ENCODE assay signal across 10 cellular contexts in genomic region chr17:75263051-75263450, GRCh38. TPM values are rescaled to one million over a fixed set of nuclear protein-coding genes. Genes with fewer than 3 reads are reported as not detected.
DNase-seq lines count a peak whose midpoint lies in the region; ATAC-seq, FAIRE-seq and TF ChIP-seq lines count a peak whose summit lies in the region.
"Had no signal": no experiment of that assay in that cellular context is flagged by ENCODE, and none has a peak within 500 bp of the region (broad histone marks: within the 10 kb centered on the region; RNA-seq: fewer than 3 reads in every experiment).

No MANE protein-coding gene starts in this region.

- H3K4me3 ChIP-seq in muscle layer of duodenum (ENCODE audit: low read depth in 1 of 2, low read length in 2 of 2) (peak overlapping the region; percentile 95 to 97), tibial nerve (no peak overlapping the region)

- H3K4me1 ChIP-seq in muscle layer of duodenum (ENCODE audit: control insufficient read depth in 1 of 2, insufficient read depth in 2 of 2, low read length in 2 of 2) = peaks cover 18 to 36% of the 10 kb centered on the region in 2 donors
- H3K4me1 ChIP-seq in tibial nerve = peaks cover 0 to 49% (median 27%) of the 10 kb centered on the region in 4 donors

- DNase-seq in CD4-positive, alpha-beta T cell = no peak
- no peak for DNase-seq in HFFc6
- DNase-seq in activated T-helper 2 cell treated with anti-CD3 and anti-CD28 coated beads, Interferon-gamma antibody, Interleukin-2, Interleukin-4, amounts not matched to agents 10 μg/mL and 5 μg/mL and 100 μg/mL, durations not matched to agents 14 hours and 24 hours and 36 hours (ENCODE audit: low spot score) = no peak
- DNase-seq in H54 (ENCODE audit: insufficient read length, low spot score) = no peak
- no peak for DNase-seq in tibial nerve (ENCODE audit: low spot score in 2 of 2)
- DNase-seq: NCI-H1930 had no signal

- peaks cover 42% of the 10 kb centered on the region for H3K4me1 Mint-ChIP-seq in CD4-positive, alpha-beta T cell (ENCODE audit: low read depth)
- peaks cover 40% of the 10 kb centered on the region for H3K4me1 Mint-ChIP-seq in HFFc6 (ENCODE audit: low read depth)
- peaks cover 37% of the 10 kb centered on the region for H3K4me1 Mint-ChIP-seq in activated T-helper 2 cell treated with anti-CD3 and anti-CD28 coated beads, Interferon-gamma antibody, Interleukin-2, Interleukin-4, amounts not matched to agents 10 μg/mL and 5 μg/mL and 100 μg/mL, durations not matched to agents 14 hours and 24 hours and 36 hours (ENCODE audit: low read depth)

- intact Hi-C loops in CD4-positive, alpha-beta T cell (cut with DNase I, micrococcal nuclease) = loop anchor here in 1 of 2 experiments (5.0 to 10.0 kb wide), 2 partner anchors 391 to 492 kb away; partner anchors contain the start of gene FDXR
- intact Hi-C loops in activated T-helper 2 cell treated with anti-CD3 and anti-CD28 coated beads, Interferon-gamma antibody, Interleukin-2, Interleukin-4, amounts not matched to agents 10 μg/mL and 5 μg/mL and 100 μg/mL, durations not matched to agents 14 hours and 24 hours and 36 hours (cut with micrococcal nuclease) = loop anchor here (5.0 to 10.0 kb wide), 2 partner anchors 81 to 322 kb away; partner anchors contain the start of genes MYO15B and SUMO2

- peak overlapping the region; percentile 100 for H3K4me3 Mint-ChIP-seq in CD4-positive, alpha-beta T cell
- peak overlapping the region; percentile 100 for H3K4me3 Mint-ChIP-seq in HFFc6
- peak overlapping the region; percentile 99 for H3K4me3 Mint-ChIP-seq in activated T-helper 2 cell treated with anti-CD3 and anti-CD28 coated beads, Interferon-gamma antibody, Interleukin-2, Interleukin-4, amounts not matched to agents 10 μg/mL and 5 μg/mL and 100 μg/mL, durations not matched to agents 14 hours and 24 hours and 36 hours (ENCODE audit: low read depth)

- H3K9me3 Mint-ChIP-seq in CD4-positive, alpha-beta T cell = no peaks in the 10 kb centered on the region
- no peaks in the 10 kb centered on the region for H3K9me3 Mint-ChIP-seq in HFFc6
- H3K9me3 Mint-ChIP-seq in activated T-helper 2 cell treated with anti-CD3 and anti-CD28 coated beads, Interferon-gamma antibody, Interleukin-2, Interleukin-4, amounts not matched to agents 10 μg/mL and 5 μg/mL and 100 μg/mL, durations not matched to agents 14 hours and 24 hours and 36 hours = no peaks in the 10 kb centered on the region

- TF ChIP-seq POLR2A in H54 (IDR thresholded peaks at IDR 0.05; ENCODE audit: low read depth, low read length) = no peak
- TF ChIP-seq POLR2A in tibial nerve (IDR thresholded peaks at IDR 0.05) = no peak

- no peak overlapping the region for H3K27ac ChIP-seq in CD4-positive, alpha-beta T cell (ENCODE audit: low read depth, low read length)
- H3K27ac ChIP-seq in muscle layer of duodenum (ENCODE audit: low read length) (no peak overlapping the region), tibial nerve (no peak overlapping the region)

- H3K36me3 ChIP-seq in muscle layer of duodenum (ENCODE audit: control insufficient read depth in 1 of 2, insufficient read depth in 2 of 2, low read length in 2 of 2) (peaks cover 18 to 28% of the 10 kb centered on the region in 2 donors), tibial nerve (peaks cover 0 to 49% (median 0%) of the 10 kb centered on the region in 3 donors)

- 91% methylated on average over 5 of the region's 5 CpGs for WGBS in tibial nerve, 2 donors

- no peak for TF ChIP-seq CTCF in CD4-positive, alpha-beta T cell (IDR thresholded peaks at IDR 0.05)
- TF ChIP-seq CTCF in HFFc6 (IDR thresholded peaks at IDR 0.05) (no peak), tibial nerve (IDR thresholded peaks at IDR 0.05) (no peak)

- CTCF ChIA-PET in CD4-positive, alpha-beta T cell (lab: Charles Lee) = interaction anchor here (1.0 to 4.1 kb wide), 4 partner anchors 8 to 149 kb away, joined by 3 to 83 read pairs (median 22); partner anchors contain the start of gene MIF4GD

- H3K27ac Mint-ChIP-seq in CD4-positive, alpha-beta T cell = peak overlapping the region; percentile 100
- H3K27ac Mint-ChIP-seq in HFFc6 = no peak overlapping the region
- peak overlapping the region; percentile 100 for H3K27ac Mint-ChIP-seq in activated T-helper 2 cell treated with anti-CD3 and anti-CD28 coated beads, Interferon-gamma antibody, Interleukin-2, Interleukin-4, amounts not matched to agents 10 μg/mL and 5 μg/mL and 100 μg/mL, durations not matched to agents 14 hours and 24 hours and 36 hours

- H3K27me3 ChIP-seq in CD4-positive, alpha-beta T cell (ENCODE audit: control insufficient read depth, insufficient read depth, low read length) = no peaks in the 10 kb centered on the region
- H3K27me3 ChIP-seq in muscle layer of duodenum (ENCODE audit: low read depth, low read length) (no peaks in the 10 kb centered on the region), tibial nerve (no peaks in the 10 kb centered on the region)
- H3K27me3 ChIP-seq: SJSA1 had no signal

- no peaks in the 10 kb centered on the region for H3K9me3 ChIP-seq in CD4-positive, alpha-beta T cell (ENCODE audit: control insufficient read depth, low read length)
- no peaks in the 10 kb centered on the region for H3K9me3 ChIP-seq in muscle layer of duodenum (ENCODE audit: control insufficient read depth in 1 of 2, low read length in 2 of 2)
- H3K9me3 ChIP-seq in tibial nerve = no peaks in the 10 kb centered on the region
- H3K9me3 ChIP-seq: SJSA1 had no signal

- no peak for FAIRE-seq in H54 (lab: Jason Lieb, UNC)

- H3K27me3 Mint-ChIP-seq in CD4-positive, alpha-beta T cell = no peaks in the 10 kb centered on the region
- no peaks in the 10 kb centered on the region; the same call in 1 of the 2 replicates for H3K27me3 Mint-ChIP-seq in HFFc6 (ENCODE audit: insufficient read depth)
- no peaks in the 10 kb centered on the region for H3K27me3 Mint-ChIP-seq in activated T-helper 2 cell treated with anti-CD3 and anti-CD28 coated beads, Interferon-gamma antibody, Interleukin-2, Interleukin-4, amounts not matched to agents 10 μg/mL and 5 μg/mL and 100 μg/mL, durations not matched to agents 14 hours and 24 hours and 36 hours (ENCODE audit: low read depth)

- no peak for ATAC-seq in CD4-positive, alpha-beta T cell (ENCODE audit: poor library complexity)
- no peak for ATAC-seq in HG03439 (IDR thresholded peaks at IDR 0.05; ENCODE audit: unreplicated experiment)
- no peak for ATAC-seq in HG03442 (IDR thresholded peaks at IDR 0.05; ENCODE audit: unreplicated experiment)

- POLR2A ChIA-PET in CD4-positive, alpha-beta T cell (lab: Charles Lee) = interaction anchor here (0.9 to 4.3 kb wide), 6 partner anchors 8 to 517 kb away, joined by 3 to 141 read pairs (median 4); partner anchors contain the start of genes MIF4GD, SLC25A19 and SUMO2

- peaks cover 60% of the 10 kb centered on the region for H3K36me3 Mint-ChIP-seq in CD4-positive, alpha-beta T cell (ENCODE audit: low read depth)
- peaks cover 13% of the 10 kb centered on the region for H3K36me3 Mint-ChIP-seq in HFFc6 (ENCODE audit: low read depth)
- H3K36me3 Mint-ChIP-seq in activated T-helper 2 cell treated with anti-CD3 and anti-CD28 coated beads, Interferon-gamma antibody, Interleukin-2, Interleukin-4, amounts not matched to agents 10 μg/mL and 5 μg/mL and 100 μg/mL, durations not matched to agents 14 hours and 24 hours and 36 hours (ENCODE audit: low read depth) = peaks cover 67% of the 10 kb centered on the region

- TF ChIP-seq EP300 in tibial nerve (IDR thresholded peaks at IDR 0.05) = no peak

RNA-seq across cellular contexts. Expression of gene MRPS7, which starts 1.4 kb away (rescaled TPM):
- 10 to 100 TPM; 33.2 to 35.2 TPM for total RNA-seq in CD4-positive, alpha-beta T cell
- 10 to 100 TPM; 58.2 to 64.7 (median 60.2) TPM for total RNA-seq in HFFc6 (2021; fragmentation: NEBNext Ultra II Directional; extraction: Animal tissue kit (Norgen Biotek cat#: 25700))
- total RNA-seq in activated T-helper 2 cell treated with anti-CD3 and anti-CD28 coated beads, Interferon-gamma antibody, Interleukin-2, Interleukin-4, amounts not matched to agents 10 μg/mL and 5 μg/mL and 100 μg/mL, durations not matched to agents 14 hours and 24 hours and 36 hours = 99.4 and 101 TPM in 2 replicates
- 10 to 100 TPM; 31.2 to 36.6 (median 33.6) TPM for total RNA-seq in tibial nerve

RNA-seq across cellular contexts. Expression of gene GGA3, which starts 1.6 kb away (rescaled TPM):
- 10 to 100 TPM; 88.8 to 96.5 TPM for total RNA-seq in CD4-positive, alpha-beta T cell
- 10 to 100 TPM; 23.2 to 26.5 (median 24.2) TPM for total RNA-seq in HFFc6 (2021; fragmentation: NEBNext Ultra II Directional; extraction: Animal tissue kit (Norgen Biotek cat#: 25700))
- total RNA-seq in activated T-helper 2 cell treated with anti-CD3 and anti-CD28 coated beads, Interferon-gamma antibody, Interleukin-2, Interleukin-4, amounts not matched to agents 10 μg/mL and 5 μg/mL and 100 μg/mL, durations not matched to agents 14 hours and 24 hours and 36 hours = 71.7 and 77.2 TPM in 2 replicates
- 10 to 100 TPM; 45.5 to 66.0 (median 56.6) TPM for total RNA-seq in tibial nerve

RNA-seq across cellular contexts. Expression of gene MIF4GD, which starts 8.0 kb away (rescaled TPM):
- 10 to 100 TPM; 29.4 to 32.4 TPM for total RNA-seq in CD4-positive, alpha-beta T cell
- 10 to 100 TPM in 3 of 6 experiments, 1 to 10 TPM in 3; 8.8 to 10.8 (median 10.0) TPM for total RNA-seq in HFFc6 (2021; fragmentation: NEBNext Ultra II Directional; extraction: Animal tissue kit (Norgen Biotek cat#: 25700))
- 50.5 and 51.5 TPM in 2 replicates for total RNA-seq in activated T-helper 2 cell treated with anti-CD3 and anti-CD28 coated beads, Interferon-gamma antibody, Interleukin-2, Interleukin-4, amounts not matched to agents 10 μg/mL and 5 μg/mL and 100 μg/mL, durations not matched to agents 14 hours and 24 hours and 36 hours
- 10 to 100 TPM; 18.4 to 53.1 (median 41.0) TPM for total RNA-seq in tibial nerve

RNA-seq across cellular contexts. Expression of gene SLC25A19, which starts 26.2 kb away (rescaled TPM):
- total RNA-seq in CD4-positive, alpha-beta T cell = 10 to 100 TPM; 11.1 to 12.0 TPM
- total RNA-seq in HFFc6 (2021; fragmentation: NEBNext Ultra II Directional; extraction: Animal tissue kit (Norgen Biotek cat#: 25700)) = 10 to 100 TPM in 1 of 6 experiments, 1 to 10 TPM in 5; 5.7 to 14.6 (median 7.1) TPM
- total RNA-seq in activated T-helper 2 cell treated with anti-CD3 and anti-CD28 coated beads, Interferon-gamma antibody, Interleukin-2, Interleukin-4, amounts not matched to agents 10 μg/mL and 5 μg/mL and 100 μg/mL, durations not matched to agents 14 hours and 24 hours and 36 hours = 97.4 and 101 TPM in 2 replicates
- total RNA-seq in tibial nerve = 10 to 100 TPM; 16.7 to 23.1 (median 20.1) TPM

RNA-seq across cellular contexts. Expression of gene NUP85, which starts 57.6 kb away (rescaled TPM):
- total RNA-seq in CD4-positive, alpha-beta T cell = 10 to 100 TPM; 84.7 to 89.2 TPM
- total RNA-seq in HFFc6 (2021; fragmentation: NEBNext Ultra II Directional; extraction: Animal tissue kit (Norgen Biotek cat#: 25700)) = 10 to 100 TPM; 38.0 to 47.8 (median 43.1) TPM
- 115 and 122 TPM in 2 replicates for total RNA-seq in activated T-helper 2 cell treated with anti-CD3 and anti-CD28 coated beads, Interferon-gamma antibody, Interleukin-2, Interleukin-4, amounts not matched to agents 10 μg/mL and 5 μg/mL and 100 μg/mL, durations not matched to agents 14 hours and 24 hours and 36 hours
- 10 to 100 TPM; 38.1 to 68.6 (median 53.2) TPM for total RNA-seq in tibial nerve

Comparison
In these comparisons a context has a peak if more than half of its experiments do, and no peak if none do; other contexts are left out.
1. H3K4me3 ChIP-seq: peak in muscle layer of duodenum (2 of 2); none in tibial nerve (0 of 4).
2. Peak in every context shown above with its lines, with median percentiles within 50 percentile points of each other: H3K4me3 Mint-ChIP-seq.